In genomic region chr22:19040581-19041402, GRCh38 we compare ENCODE assay signal across 15 cellular contexts.
"Had no signal": no experiment of that assay in that cellular context is flagged by ENCODE, and none has a peak within 500 bp of the region (broad histone marks: within the 10 kb centered on the region; RNA-seq: fewer than 3 reads in every experiment).

No MANE protein-coding gene starts in this region.

- ATAC-seq: body of pancreas, pancreas had no signal

- H3K4me3 ChIP-seq: adrenal gland, body of pancreas, pancreas, transverse colon had no signal

- DNase-seq: activated naive CD4-positive, alpha-beta T cell; activated T-cell treated with anti-CD3 and anti-CD28 coated beads, Interleukin-2, amount 50 U/mL, for 48 hours; adrenal gland; body of pancreas; central memory CD4-positive, alpha-beta T cell; effector memory CD4-positive, alpha-beta T cell; hippocampal formation; mammary epithelial cell; retina; SIG-M5; small intestine; T-helper 2 cell; transverse colon had no signal

- H3K27me3 ChIP-seq: adrenal gland, body of pancreas, pancreas, transverse colon had no signal

- H3K4me1 ChIP-seq: body of pancreas, pancreas, transverse colon had no signal

- H3K27ac ChIP-seq: adrenal gland, body of pancreas, epithelial cell of prostate, pancreas, transverse colon had no signal

- H3K9me3 ChIP-seq: adrenal gland, body of pancreas, pancreas, transverse colon had no signal
